ENCODE assay signal across 1 cellular context in the genomic region with DNA sequence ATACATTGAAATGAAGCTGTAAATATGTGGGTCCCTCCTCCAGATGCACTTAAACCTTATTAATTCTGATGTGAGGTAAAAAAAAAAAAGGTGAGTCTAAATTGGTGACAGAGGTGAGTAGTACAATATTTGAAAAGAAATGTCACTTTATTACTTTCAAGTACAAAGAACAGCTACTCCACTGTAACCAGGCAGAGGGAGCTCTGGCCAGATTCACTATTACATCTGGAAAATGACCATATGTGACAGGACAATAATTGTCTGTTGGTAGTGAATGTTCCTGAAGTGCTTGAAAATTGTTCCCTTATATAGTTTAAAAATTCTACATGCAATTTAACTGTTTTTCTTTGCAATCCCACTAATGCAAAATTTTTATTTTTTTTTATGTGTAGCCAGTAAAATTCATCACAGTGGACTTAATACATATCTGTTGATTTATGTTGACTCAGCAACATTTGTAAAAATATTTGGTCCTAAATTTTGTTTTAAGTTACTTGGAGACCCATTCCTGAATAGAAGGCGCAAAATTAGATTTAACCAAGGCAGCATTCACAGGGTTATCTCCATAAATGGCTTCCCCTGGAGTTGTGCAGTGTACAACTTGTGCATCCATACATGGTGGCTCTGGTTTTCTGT.
TF ChIP-seq lines count a peak whose summit lies in the region.

No MANE protein-coding gene starts in this region.

TF ChIP-seq in SK-N-SH treated with all-trans-retinoic acid at 6 μM for 48 hours, 23 proteins besides CTCF, POLR2A, EP300 and RAD21 (continued from another document):
- TF ChIP-seq, protein P1, sequence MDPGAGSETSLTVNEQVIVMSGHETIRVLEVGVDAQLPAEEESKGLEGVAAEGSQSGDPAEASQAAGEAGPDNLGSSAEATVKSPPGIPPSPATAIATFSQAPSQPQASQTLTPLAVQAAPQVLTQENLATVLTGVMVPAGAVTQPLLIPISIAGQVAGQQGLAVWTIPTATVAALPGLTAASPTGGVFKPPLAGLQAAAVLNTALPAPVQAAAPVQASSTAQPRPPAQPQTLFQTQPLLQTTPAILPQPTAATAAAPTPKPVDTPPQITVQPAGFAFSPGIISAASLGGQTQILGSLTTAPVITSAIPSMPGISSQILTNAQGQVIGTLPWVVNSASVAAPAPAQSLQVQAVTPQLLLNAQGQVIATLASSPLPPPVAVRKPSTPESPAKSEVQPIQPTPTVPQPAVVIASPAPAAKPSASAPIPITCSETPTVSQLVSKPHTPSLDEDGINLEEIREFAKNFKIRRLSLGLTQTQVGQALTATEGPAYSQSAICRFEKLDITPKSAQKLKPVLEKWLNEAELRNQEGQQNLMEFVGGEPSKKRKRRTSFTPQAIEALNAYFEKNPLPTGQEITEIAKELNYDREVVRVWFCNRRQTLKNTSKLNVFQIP (CRISPR knock-in tag; IDR thresholded peaks at IDR 0.05; ENCODE audit: borderline replicate concordance, low read depth): no peak
- no peak for TF ChIP-seq ZFP3 (CRISPR knock-in tag; IDR thresholded peaks at IDR 0.05)
